Comparison of ENCODE assay signal across 25 cellular contexts in genomic region chr12:5213990-5214389, GRCh38.
A peak's percentile ranks its signal among the peaks of the same experiment; 100 is the strongest.
DNase-seq lines count a peak whose midpoint lies in the region; ATAC-seq, FAIRE-seq and TF ChIP-seq lines count a peak whose summit lies in the region.
"Had no signal": no experiment of that assay in that cellular context is flagged by ENCODE, and none has a peak within 500 bp of the region (broad histone marks: within the 10 kb centered on the region; RNA-seq: fewer than 3 reads in every experiment).

No MANE protein-coding gene starts in this region.

- BruUV-seq in HepG2 (replicated peaks; lab: Mats Ljungman, UMichigan), result no TSS peak

- intact Hi-C loops in HepG2 (cut with micrococcal nuclease; ENCODE audit: unreplicated experiment) (no loop called here), right lobe of liver (cut with DNase I) (no loop called here)

- no peak overlapping the region for H2AFZ ChIP-seq in HepG2 (ENCODE audit: low read length)
- H2AFZ ChIP-seq: GM23248 had no signal

- H3K27me3 Mint-ChIP-seq in nephron progenitor cell (ENCODE audit: low read depth, poor library complexity), result peaks cover 15% of the 10 kb centered on the region
- H3K27me3 Mint-ChIP-seq in stimulated activated naive B cell treated with anti-CD40 and anti-IgM and Interleukin-4, amounts not matched to agents 10 μg/mL and 1 μg/mL and 100 μg/mL, for 72 hours, result peaks cover 6 to 21% of the 10 kb centered on the region in 2 donors
- H3K27me3 Mint-ChIP-seq: CD4-positive, CD25-positive, alpha-beta regulatory T cell had no signal

- H3K36me3 ChIP-seq in HepG2 (replicated peaks in 1 of 2; ENCODE audit: control insufficient read depth in 1 of 2, insufficient read depth in 2 of 2, low read length in 2 of 2) (no peaks in the 10 kb centered on the region), right lobe of liver (no peaks in the 10 kb centered on the region), MG63 (no peaks in the 10 kb centered on the region)
- H3K36me3 ChIP-seq: BE2C had no signal

- H3K27ac Mint-ChIP-seq in nephron progenitor cell, result peak overlapping the region; percentile 44
- H3K27ac Mint-ChIP-seq in stimulated activated naive B cell treated with anti-CD40 and anti-IgM and Interleukin-4, amounts not matched to agents 10 μg/mL and 1 μg/mL and 100 μg/mL, for 72 hours, result no peak overlapping the region
- H3K27ac Mint-ChIP-seq: CD4-positive, CD25-positive, alpha-beta regulatory T cell; CD8-positive, alpha-beta T cell had no signal

- no peak overlapping the region for H3K4me3 Mint-ChIP-seq in nephron progenitor cell
- no peak overlapping the region for H3K4me3 Mint-ChIP-seq in stimulated activated naive B cell treated with anti-CD40 and anti-IgM and Interleukin-4, amounts not matched to agents 10 μg/mL and 1 μg/mL and 100 μg/mL, for 72 hours
- H3K4me3 Mint-ChIP-seq: CD4-positive, CD25-positive, alpha-beta regulatory T cell; CD8-positive, alpha-beta T cell had no signal

- DNase-seq in HepG2 (ENCODE audit: low spot score), result peak; percentile 14
- DNase-seq in right lobe of liver, result no peak
- DNase-seq in MG63, result peak; percentile 28
- no peak for DNase-seq in nephron progenitor cell
- DNase-seq in NCI-H1092 treated with DMSO at 0.1 percent for 48 hours (lab: John Stamatoyannopoulos, UW), result no peak
- no peak for DNase-seq in stimulated activated naive B cell treated with anti-CD40 and anti-IgM and Interleukin-4, amounts not matched to agents 10 μg/mL and 1 μg/mL and 100 μg/mL, for 72 hours
- DNase-seq: 8988T; ACHN; AML-193; BE2C; Caco-2; CD4-positive, CD25-positive, alpha-beta regulatory T cell; CD8-positive, alpha-beta T cell; DMS153; DMS79 treated with DMSO at 0.1 percent for 48 hours; GF-D8; GM23248; H7; HCEC 1CT had no signal

- no peaks in the 10 kb centered on the region for H3K4me1 ChIP-seq in HepG2 (ENCODE audit: insufficient read depth, low read length)
- H3K4me1 ChIP-seq in right lobe of liver, result no peaks in the 10 kb centered on the region
- H3K4me1 ChIP-seq: A549, BE2C, Caco-2 had no signal

- no peak overlapping the region for H3K9ac ChIP-seq in HepG2 (ENCODE audit: insufficient read depth, low read depth, low read length)
- H3K9ac ChIP-seq: GM23248 had no signal

- H3K27me3 ChIP-seq in HepG2 (ENCODE audit: control insufficient read depth in 1 of 2, insufficient read depth in 2 of 2, low read length in 2 of 2) (no peaks in the 10 kb centered on the region; a peak in 1 of 5 replicates), right lobe of liver (no peaks in the 10 kb centered on the region), MG63 (no peaks in the 10 kb centered on the region)
- H3K27me3 ChIP-seq: BE2C had no signal

- CTCF ChIA-PET in HepG2 (lab: Yijun Ruan, JAX; ENCODE audit: low intra/inter-chr PET ratio, low total read pairs), result no interaction called here

- 0% methylated on average over 2 of the region's 2 CpGs for WGBS in HepG2 (ENCODE audit: low lambda C conversion rate)
- WGBS in right lobe of liver (ENCODE audit: insufficient coverage, low coverage, low lambda C conversion rate, missing lambda C conversion rate), result 48% methylated on average over 2 of the region's 2 CpGs

- H3K9me3 ChIP-seq in HepG2 (ENCODE audit: low read length) (no peaks in the 10 kb centered on the region), right lobe of liver (no peaks in the 10 kb centered on the region), MG63 (no peaks in the 10 kb centered on the region)
- H3K9me3 ChIP-seq: A549, BE2C, Caco-2 had no signal

- TF ChIP-seq RAD21 in HepG2 (CRISPR knock-in tag; IDR thresholded peaks at IDR 0.05), result no peak

- no peaks in the 10 kb centered on the region for H3K36me3 Mint-ChIP-seq in nephron progenitor cell (ENCODE audit: low read depth)
- no peaks in the 10 kb centered on the region for H3K36me3 Mint-ChIP-seq in stimulated activated naive B cell treated with anti-CD40 and anti-IgM and Interleukin-4, amounts not matched to agents 10 μg/mL and 1 μg/mL and 100 μg/mL, for 72 hours
- H3K36me3 Mint-ChIP-seq: CD4-positive, CD25-positive, alpha-beta regulatory T cell; CD8-positive, alpha-beta T cell had no signal

- TF ChIP-seq EP300 in HepG2 (IDR thresholded peaks at IDR 0.05; ENCODE audit: low read depth in 2 of 2, low read length in 2 of 2) (no peak), HepG2 (CRISPR knock-in tag; IDR thresholded peaks at IDR 0.05; ENCODE audit: borderline replicate concordance) (no peak)

- ATAC-seq in HepG2 (peak; percentile 71; the same call in 2 of the 3 replicates), right lobe of liver (no peak), HG03432 (IDR thresholded peaks at IDR 0.05; ENCODE audit: unreplicated experiment) (no peak)
- no peak for ATAC-seq in stimulated activated naive B cell treated with anti-CD40 and anti-IgM and Interleukin-4, amounts not matched to agents 10 μg/mL and 1 μg/mL and 100 μg/mL, for 72 hours (replicated peaks)
- ATAC-seq: A549; CD8-positive, alpha-beta T cell had no signal

- H3K4me3 ChIP-seq in HepG2 (replicated peaks in 1 of 3; ENCODE audit: insufficient read depth in 1 of 3, low read depth in 2 of 3, low read length in 3 of 3) (no peak overlapping the region), right lobe of liver (no peak overlapping the region), MG63 (no peak overlapping the region)
- H3K4me3 ChIP-seq: A549, GM23248 had no signal

- FAIRE-seq in HepG2 (lab: Jason Lieb, UNC), result no peak
- FAIRE-seq: A549, GM12891, GM18507, H1 had no signal

- POLR2A ChIA-PET in HepG2 (lab: Yijun Ruan, JAX), result no interaction called here

- no peaks in the 10 kb centered on the region for H3K79me2 ChIP-seq in HepG2 (ENCODE audit: insufficient read depth, low read length)

- peaks cover 28% of the 10 kb centered on the region for H3K4me1 Mint-ChIP-seq in nephron progenitor cell
- H3K4me1 Mint-ChIP-seq in stimulated activated naive B cell treated with anti-CD40 and anti-IgM and Interleukin-4, amounts not matched to agents 10 μg/mL and 1 μg/mL and 100 μg/mL, for 72 hours, result no peaks in the 10 kb centered on the region
- H3K4me1 Mint-ChIP-seq: CD4-positive, CD25-positive, alpha-beta regulatory T cell had no signal

- in situ Hi-C loops in HepG2 (cut with HindIII; ENCODE audit: extremely low pct_ligation_motif_present, low pct_unique_long_range_greater_than_20kb), result no loop called here

- H3K27ac ChIP-seq in HepG2 (ENCODE audit: extremely low read length, insufficient read depth, low read length) (no peak overlapping the region), right lobe of liver (no peak overlapping the region)
- H3K27ac ChIP-seq: A549, C4-2B, GM23248 had no signal

- no peaks in the 10 kb centered on the region for H3K9me3 Mint-ChIP-seq in nephron progenitor cell
- H3K9me3 Mint-ChIP-seq in stimulated activated naive B cell treated with anti-CD40 and anti-IgM and Interleukin-4, amounts not matched to agents 10 μg/mL and 1 μg/mL and 100 μg/mL, for 72 hours, result no peaks in the 10 kb centered on the region
- H3K9me3 Mint-ChIP-seq: CD8-positive, alpha-beta T cell had no signal

- no peak for TF ChIP-seq POLR2A in HepG2 (IDR thresholded peaks at IDR 0.05; ENCODE audit: insufficient read depth in 1 of 2, low read depth in 2 of 2, low read length in 2 of 2)
- no peak for TF ChIP-seq POLR2A in right lobe of liver (IDR thresholded peaks at IDR 0.05)

- H4K20me1 ChIP-seq in HepG2 (ENCODE audit: insufficient read depth, low read length), result no peaks in the 10 kb centered on the region

- H3K4me2 ChIP-seq in HepG2 (ENCODE audit: low read depth, low read length), result no peak overlapping the region
- H3K4me2 ChIP-seq: A549 had no signal

- TF ChIP-seq CTCF in HepG2 (CRISPR knock-in tag; IDR thresholded peaks at IDR 0.05) (no peak), right lobe of liver (IDR thresholded peaks at IDR 0.05) (no peak), nephron progenitor cell (IDR thresholded peaks at IDR 0.05) (no peak)

TF ChIP-seq in HepG2, 621 proteins besides CTCF, POLR2A, EP300 and RAD21:
- no peak for TF ChIP-seq FOXA1 (IDR thresholded peaks at IDR 0.05)
- TF ChIP-seq FOXA1 (CRISPR knock-in tag; IDR thresholded peaks at IDR 0.05), result peak; percentile 51; the same call in 1 of the 2 replicates
- no peak for TF ChIP-seq SKIL (CRISPR knock-in tag; IDR thresholded peaks at IDR 0.05; ENCODE audit: borderline replicate concordance)
- TF ChIP-seq FOSL2 (CRISPR knock-in tag; IDR thresholded peaks at IDR 0.05), result peak; percentile 46
- peak; percentile 30; the same call in 1 of the 2 replicates for TF ChIP-seq FOXA3 (CRISPR knock-in tag; IDR thresholded peaks at IDR 0.05)

Comparison
In these comparisons a context has a peak if more than half of its experiments do, and no peak if none do; other contexts are left out.
1. DNase-seq: peak in HepG2 (single experiment) and MG63 (single experiment); none in right lobe of liver (0 of 3), nephron progenitor cell (single experiment), NCI-H1092 treated with DMSO at 0.1 percent for 48 hours (single experiment) and stimulated activated naive B cell treated with anti-CD40 and anti-IgM and Interleukin-4, amounts not matched to agents 10 μg/mL and 1 μg/mL and 100 μg/mL, for 72 hours (single experiment).